ENCODE assay signal across 8 cellular contexts in the genomic region with DNA sequence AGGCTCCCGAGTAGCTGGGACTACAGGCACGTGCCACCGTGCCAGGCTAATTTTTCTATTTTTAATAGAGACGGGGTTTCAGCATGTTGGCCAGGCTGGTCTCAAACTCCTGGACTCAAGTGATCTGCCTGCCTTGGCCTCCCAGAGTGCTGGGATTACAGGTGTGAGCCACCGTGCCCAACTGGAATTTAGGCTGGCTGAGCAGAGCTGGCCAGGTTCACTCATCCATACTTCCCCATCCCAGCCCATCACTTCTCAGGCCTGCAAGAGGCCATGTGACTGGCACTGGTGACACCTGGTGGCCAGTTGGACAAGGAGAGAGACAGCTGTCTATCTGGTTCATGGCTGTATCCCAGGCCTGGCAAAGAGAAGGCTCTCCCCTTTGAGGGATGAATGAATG. TPM values are rescaled to one million over a fixed set of nuclear protein-coding genes. Genes with fewer than 3 reads are reported as not detected.
A peak's percentile ranks its signal among the peaks of the same experiment; 100 is the strongest.
DNase-seq lines count a peak whose midpoint lies in the region; ATAC-seq and TF ChIP-seq lines count a peak whose summit lies in the region.
"Not testable (repeated sequence)": the region's sequence is repeated elsewhere in the genome, so short reads cannot be mapped to it uniquely, and the experiment has no call there.

No MANE protein-coding gene starts in this region.

- not testable (repeated sequence) for H3K4me3 Mint-ChIP-seq in activated CD4-positive, alpha-beta memory T cell treated with anti-CD3 and anti-CD28 coated beads for 36 hours

- H3K27me3 Mint-ChIP-seq in activated CD4-positive, alpha-beta memory T cell treated with anti-CD3 and anti-CD28 coated beads for 36 hours: not testable (repeated sequence)

- H3K27ac Mint-ChIP-seq in activated CD4-positive, alpha-beta memory T cell treated with anti-CD3 and anti-CD28 coated beads for 36 hours: peak overlapping the region; percentile 53

- POLR2A ChIA-PET in activated CD4-positive, alpha-beta memory T cell treated with anti-CD3 and anti-CD28 coated beads for 36 hours (lab: Charles Lee): interaction anchor here (0.8 to 2.5 kb wide), 11 partner anchors 17 to 98 kb away, joined by 3 to 16 read pairs (median 5); a partner anchor contains a TSS

- CTCF ChIA-PET in activated CD4-positive, alpha-beta memory T cell treated with anti-CD3 and anti-CD28 coated beads for 36 hours (lab: Charles Lee): interaction anchor here (0.6 to 13.8 kb wide), 29 partner anchors 9 to 124 kb away, joined by 3 to 443 read pairs (median 6); a partner anchor contains a TSS

- peaks cover 56% of the 10 kb centered on the region for H3K4me1 Mint-ChIP-seq in activated CD4-positive, alpha-beta memory T cell treated with anti-CD3 and anti-CD28 coated beads for 36 hours (ENCODE audit: low read depth)

- H3K27me3 ChIP-seq in kidney epithelial cell (ENCODE audit: control insufficient read depth, insufficient read depth, low read length): not testable (repeated sequence)

- intact Hi-C loops in activated CD4-positive, alpha-beta memory T cell treated with anti-CD3 and anti-CD28 coated beads for 36 hours (cut with micrococcal nuclease): loop anchor here (1.0 to 5.0 kb wide), 5 partner anchors 31 to 124 kb away; a partner anchor contains a TSS

- peak; percentile 72 to 81 for DNase-seq in AML-193 (lab: John Stamatoyannopoulos, UW)
- peak in 71 of 76 experiments; percentile 3 to 83 (median 63) for DNase-seq in HUDEP-2 (lab: John Stamatoyannopoulos, UW; ENCODE audit: unreplicated experiment in 76 of 76)
- DNase-seq in NOMO-1 (lab: John Stamatoyannopoulos, UW; ENCODE audit: unreplicated experiment in 2 of 2): peak; percentile 60 to 68
- DNase-seq in activated CD4-positive, alpha-beta memory T cell treated with anti-CD3 and anti-CD28 coated beads for 36 hours: peak; percentile 87
- peak; percentile 87 for DNase-seq in cerebellum (ENCODE audit: low spot score)
- DNase-seq in kidney epithelial cell (ENCODE audit: low read depth): peak; percentile 57
- DNase-seq in stimulated activated CD4-positive, alpha-beta T cell treated with anti-CD3 and anti-CD28 coated beads, Interleukin-15, amount 100 ng/mL, for 48 hours (ENCODE audit: low read depth in 2 of 2): peak; percentile 58 to 72

- peak; percentile 49 for ATAC-seq in GM19043 (IDR thresholded peaks at IDR 0.05; ENCODE audit: low read depth, unreplicated experiment)

- H3K36me3 ChIP-seq in kidney epithelial cell (ENCODE audit: control insufficient read depth, insufficient read depth, low read length): not testable (repeated sequence)

- TF ChIP-seq CTCF in kidney epithelial cell (IDR thresholded peaks at IDR 0.05; ENCODE audit: insufficient read depth, low read length, poor library complexity, severe bottlenecking): peak; percentile 78

- H3K36me3 Mint-ChIP-seq in activated CD4-positive, alpha-beta memory T cell treated with anti-CD3 and anti-CD28 coated beads for 36 hours: not testable (repeated sequence)

- H3K4me3 ChIP-seq in kidney epithelial cell (ENCODE audit: low read depth, low read length): not testable (repeated sequence)

- not testable (repeated sequence) for H3K9me3 Mint-ChIP-seq in activated CD4-positive, alpha-beta memory T cell treated with anti-CD3 and anti-CD28 coated beads for 36 hours

RNA-seq across cellular contexts. Expression of a gene that starts 30.9 kb away (rescaled TPM):
- 100 to 1,000 TPM; 339 to 344 TPM for total RNA-seq in activated CD4-positive, alpha-beta memory T cell treated with anti-CD3 and anti-CD28 coated beads for 36 hours
- 6.3 TPM for total RNA-seq in cerebellum
- 15.5 and 17.5 TPM in 2 replicates for total RNA-seq in kidney epithelial cell

RNA-seq across cellular contexts. Expression of a gene that starts 42.6 kb away (rescaled TPM):
- total RNA-seq in activated CD4-positive, alpha-beta memory T cell treated with anti-CD3 and anti-CD28 coated beads for 36 hours: 1 to 10 TPM; 1.5 TPM
- total RNA-seq in cerebellum (not detected), kidney epithelial cell (not detected in 2 replicates)

RNA-seq across cellular contexts. Expression of a gene that starts 47.7 kb away (rescaled TPM):
- total RNA-seq in activated CD4-positive, alpha-beta memory T cell treated with anti-CD3 and anti-CD28 coated beads for 36 hours: 100 to 1,000 TPM; 271 to 285 TPM
- total RNA-seq in cerebellum (81.3 TPM), kidney epithelial cell (120 and 127 TPM in 2 replicates)

RNA-seq across cellular contexts. Expression of a gene that starts 50.9 kb away (rescaled TPM):
- total RNA-seq in activated CD4-positive, alpha-beta memory T cell treated with anti-CD3 and anti-CD28 coated beads for 36 hours: 1 to 10 TPM; 3.7 to 4.2 TPM
- total RNA-seq in cerebellum (6.1 TPM), kidney epithelial cell (not detected in 2 replicates)

Comparison
In these comparisons a context has a peak if more than half of its experiments do, and no peak if none do; other contexts are left out.
1. RNA of a gene that starts 30.9 kb away (total RNA-seq): 339 to 344 TPM in activated CD4-positive, alpha-beta memory T cell treated with anti-CD3 and anti-CD28 coated beads for 36 hours; 15.5 to 17.5 TPM in kidney epithelial cell and 6.3 TPM in cerebellum (single experiment); every median in the first group is over 10 times any median in the second.
2. Peak in every context shown above with its lines, with median percentiles within 50 percentile points of each other: DNase-seq.